In the genomic region with DNA sequence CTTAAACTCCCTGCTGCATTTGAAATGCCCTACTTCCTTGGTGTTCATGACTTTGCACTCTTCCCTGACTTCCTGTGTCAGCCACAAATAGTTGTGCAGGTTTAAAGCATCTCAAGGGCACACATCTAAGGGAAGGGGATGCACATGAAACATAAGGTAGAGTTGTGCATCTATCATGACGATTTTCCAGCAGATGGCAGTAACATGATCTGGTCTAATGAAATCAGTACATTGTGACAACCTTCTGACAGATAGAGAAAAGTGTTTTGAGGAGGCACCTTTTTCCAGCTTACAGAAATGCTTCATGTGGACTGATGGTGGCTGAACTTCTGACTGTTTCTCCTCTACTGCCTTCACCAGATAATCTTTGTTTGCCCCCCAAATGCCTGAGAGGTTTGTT, we compare ENCODE assay signal across 13 cellular contexts.
DNase-seq lines count a peak whose midpoint lies in the region; ATAC-seq and TF ChIP-seq lines count a peak whose summit lies in the region.
"Had no signal": no experiment of that assay in that cellular context is flagged by ENCODE, and none has a peak within 500 bp of the region (broad histone marks: within the 10 kb centered on the region; RNA-seq: fewer than 3 reads in every experiment).

No MANE protein-coding gene starts in this region.

- no peaks in the 10 kb centered on the region for H3K27me3 Mint-ChIP-seq in activated T-helper 2 cell treated with anti-CD3 and anti-CD28 coated beads, Interferon-gamma antibody, Interleukin-2, Interleukin-4, amounts not matched to agents 10 μg/mL and 5 μg/mL and 100 μg/mL, durations not matched to agents 14 hours and 24 hours and 36 hours (ENCODE audit: low read depth)
- H3K27me3 Mint-ChIP-seq: activated naive CD8-positive, alpha-beta T cell; T-cell had no signal

- no TSS peak for BruUV-seq in A673 (replicated peaks; lab: Mats Ljungman, UMichigan)
- BruUV-seq in Panc1 (replicated peaks; lab: Mats Ljungman, UMichigan) = no TSS peak

- no peaks in the 10 kb centered on the region for H3K9me3 Mint-ChIP-seq in activated T-helper 2 cell treated with anti-CD3 and anti-CD28 coated beads, Interferon-gamma antibody, Interleukin-2, Interleukin-4, amounts not matched to agents 10 μg/mL and 5 μg/mL and 100 μg/mL, durations not matched to agents 14 hours and 24 hours and 36 hours
- H3K9me3 Mint-ChIP-seq: T-cell had no signal

- peak; percentile 40 for DNase-seq in A673 (ENCODE audit: low spot score)
- DNase-seq in HCEC 1CT = peak; percentile 48
- no peak for DNase-seq in Panc1 (ENCODE audit: low read depth, low spot score)
- DNase-seq in fibroblast of the aortic adventitia (ENCODE audit: low read depth) = peak; percentile 66
- no peak for DNase-seq in substantia nigra (lab: John Stamatoyannopoulos, UW)
- no peak for DNase-seq in activated T-helper 2 cell treated with anti-CD3 and anti-CD28 coated beads, Interferon-gamma antibody, Interleukin-2, Interleukin-4, amounts not matched to agents 10 μg/mL and 5 μg/mL and 100 μg/mL, durations not matched to agents 14 hours and 24 hours and 36 hours (ENCODE audit: low spot score)
- DNase-seq in activated effector memory CD4-positive, alpha-beta T cell treated with anti-CD3 and anti-CD28 coated beads, Interleukin-2, amount 50 U/mL, for 16 hours = no peak
- DNase-seq: hypothalamus, small intestine, T-cell, tibial artery had no signal

- POLR2A ChIA-PET in A673 (lab: Charles Lee; ENCODE audit: low non-redundant PET) = no interaction called here
- POLR2A ChIA-PET in Panc1 (lab: Charles Lee) = no interaction called here

- no peak overlapping the region for H3K4me3 Mint-ChIP-seq in activated T-helper 2 cell treated with anti-CD3 and anti-CD28 coated beads, Interferon-gamma antibody, Interleukin-2, Interleukin-4, amounts not matched to agents 10 μg/mL and 5 μg/mL and 100 μg/mL, durations not matched to agents 14 hours and 24 hours and 36 hours (ENCODE audit: low read depth)
- H3K4me3 Mint-ChIP-seq: activated naive CD8-positive, alpha-beta T cell; T-cell had no signal

- no peak for ATAC-seq in Panc1
- ATAC-seq in HG03280 (IDR thresholded peaks at IDR 0.05; ENCODE audit: unreplicated experiment) = no peak
- ATAC-seq: T-cell had no signal

- H3K4me1 ChIP-seq in A673 (ENCODE audit: insufficient read depth, low read length, poor library complexity, severe bottlenecking) (no peaks in the 10 kb centered on the region), Panc1 (ENCODE audit: control insufficient read depth, insufficient read depth, low read length) (no peaks in the 10 kb centered on the region)
- H3K4me1 ChIP-seq: tibial artery had no signal

- H3K4me3 ChIP-seq in A673 (ENCODE audit: low read depth, low read length, poor library complexity, severe bottlenecking) (no peak overlapping the region), Panc1 (ENCODE audit: low read depth in 2 of 2, low read length in 2 of 2) (no peak overlapping the region), fibroblast of the aortic adventitia (ENCODE audit: low read depth, low read length) (no peak overlapping the region)
- H3K4me3 ChIP-seq: tibial artery had no signal

- H3K36me3 ChIP-seq in A673 (ENCODE audit: insufficient read depth, low read length, poor library complexity, severe bottlenecking) (no peaks in the 10 kb centered on the region), Panc1 (ENCODE audit: control insufficient read depth, insufficient read depth, low read length) (no peaks in the 10 kb centered on the region)
- H3K36me3 ChIP-seq: tibial artery had no signal

- H3K9me3 ChIP-seq in A673 (ENCODE audit: low read depth, low read length, poor library complexity, severe bottlenecking) (no peaks in the 10 kb centered on the region), Panc1 (ENCODE audit: control insufficient read depth, insufficient read depth, low read depth, low read length) (no peaks in the 10 kb centered on the region)
- H3K9me3 ChIP-seq: tibial artery had no signal

- no peak overlapping the region for H3K27ac Mint-ChIP-seq in activated T-helper 2 cell treated with anti-CD3 and anti-CD28 coated beads, Interferon-gamma antibody, Interleukin-2, Interleukin-4, amounts not matched to agents 10 μg/mL and 5 μg/mL and 100 μg/mL, durations not matched to agents 14 hours and 24 hours and 36 hours
- H3K27ac Mint-ChIP-seq: activated naive CD8-positive, alpha-beta T cell; T-cell had no signal

- in situ Hi-C loops in Panc1 (cut with HindIII; ENCODE audit: low pct_unique_long_range_greater_than_20kb, low sequenced_read_pairs) = no loop called here

- TF ChIP-seq CTCF in A673 (conservative IDR thresholded peaks at IDR 0.05; ENCODE audit: low read depth, low read length) = peak; percentile 45
- TF ChIP-seq CTCF in Panc1 (IDR thresholded peaks at IDR 0.05) = peak; percentile 33; the same call in 1 of the 2 replicates
- TF ChIP-seq CTCF in fibroblast of the aortic adventitia (IDR thresholded peaks at IDR 0.05; ENCODE audit: insufficient read depth, low read length) = peak; percentile 42

- CTCF ChIA-PET in A673 (lab: Charles Lee) = interaction anchor here (0.6 kb wide), 1 partner anchor 372 kb away, joined by 11 read pairs; no protein-coding TSS in a partner anchor
- CTCF ChIA-PET in Panc1 (lab: Charles Lee) = no interaction called here

- no peaks in the 10 kb centered on the region for H3K36me3 Mint-ChIP-seq in activated T-helper 2 cell treated with anti-CD3 and anti-CD28 coated beads, Interferon-gamma antibody, Interleukin-2, Interleukin-4, amounts not matched to agents 10 μg/mL and 5 μg/mL and 100 μg/mL, durations not matched to agents 14 hours and 24 hours and 36 hours (ENCODE audit: low read depth)
- H3K36me3 Mint-ChIP-seq: activated naive CD8-positive, alpha-beta T cell; T-cell had no signal

- H3K27ac ChIP-seq in A673 (ENCODE audit: low read depth, low read length, poor library complexity, severe bottlenecking) = no peak overlapping the region
- no peak overlapping the region for H3K27ac ChIP-seq in Panc1 (ENCODE audit: low read length)
- H3K27ac ChIP-seq in substantia nigra (ENCODE audit: low read depth, low read length, poor library complexity, severe bottlenecking) = no peak overlapping the region
- H3K27ac ChIP-seq: tibial artery had no signal

- H3K4me1 Mint-ChIP-seq in activated T-helper 2 cell treated with anti-CD3 and anti-CD28 coated beads, Interferon-gamma antibody, Interleukin-2, Interleukin-4, amounts not matched to agents 10 μg/mL and 5 μg/mL and 100 μg/mL, durations not matched to agents 14 hours and 24 hours and 36 hours (ENCODE audit: low read depth) = no peaks in the 10 kb centered on the region
- H3K4me1 Mint-ChIP-seq: T-cell had no signal

- H3K27me3 ChIP-seq in A673 (replicated peaks; ENCODE audit: insufficient read depth, low read depth, low read length, poor library complexity) (no peaks in the 10 kb centered on the region), Panc1 (ENCODE audit: control insufficient read depth, insufficient read depth, low read length) (no peaks in the 10 kb centered on the region)
- H3K27me3 ChIP-seq: tibial artery had no signal

- intact Hi-C loops in A673 (cut with micrococcal nuclease; ENCODE audit: unreplicated experiment) (loop anchor here (2.0 kb wide), 1 partner anchor 86 kb away; no protein-coding TSS in a partner anchor), Panc1 (cut with micrococcal nuclease; ENCODE audit: unreplicated experiment) (no loop called here)
- intact Hi-C loops in activated T-helper 2 cell treated with anti-CD3 and anti-CD28 coated beads, Interferon-gamma antibody, Interleukin-2, Interleukin-4, amounts not matched to agents 10 μg/mL and 5 μg/mL and 100 μg/mL, durations not matched to agents 14 hours and 24 hours and 36 hours (cut with micrococcal nuclease) = no loop called here

Comparison
In these comparisons a context has a peak if more than half of its experiments do, and no peak if none do; other contexts are left out.
1. DNase-seq: peak in A673 (single experiment), HCEC 1CT (single experiment) and fibroblast of the aortic adventitia (single experiment); none in Panc1 (single experiment), substantia nigra (0 of 49), activated T-helper 2 cell treated with anti-CD3 and anti-CD28 coated beads, Interferon-gamma antibody, Interleukin-2, Interleukin-4, amounts not matched to agents 10 μg/mL and 5 μg/mL and 100 μg/mL, durations not matched to agents 14 hours and 24 hours and 36 hours (single experiment) and activated effector memory CD4-positive, alpha-beta T cell treated with anti-CD3 and anti-CD28 coated beads, Interleukin-2, amount 50 U/mL, for 16 hours (single experiment).
2. Peak in every context shown above with its lines, with median percentiles within 50 percentile points of each other: CTCF ChIP-seq.